8 cellular contexts compared by ENCODE assay signal in genomic region chr9:38393128-38393809, GRCh38. TPM values are rescaled to one million over a fixed set of nuclear protein-coding genes. Genes with fewer than 3 reads are reported as not detected.
DNase-seq lines count a peak whose midpoint lies in the region; ATAC-seq, FAIRE-seq and TF ChIP-seq lines count a peak whose summit lies in the region.

No MANE protein-coding gene starts in this region.

- FAIRE-seq in HepG2 (lab: Jason Lieb, UNC) (no peak), frontal cortex (lab: Jason Lieb, UNC) (no peak)

- TSS peak; percentile 46 for BruUV-seq in HepG2 (replicated peaks; lab: Mats Ljungman, UMichigan)

- TF ChIP-seq POLR2A in HepG2 (IDR thresholded peaks at IDR 0.05; ENCODE audit: insufficient read depth in 1 of 2, low read depth in 2 of 2, low read length in 2 of 2): peak in 1 of 2 experiments; percentile 37; a peak in 2 of 4 replicates
- no peak for TF ChIP-seq POLR2A in transverse colon (IDR thresholded peaks at IDR 0.05)

- TF ChIP-seq RAD21 in HepG2 (CRISPR knock-in tag; IDR thresholded peaks at IDR 0.05): no peak

- H3K4me2 ChIP-seq in HepG2 (ENCODE audit: low read depth, low read length): peak overlapping the region; percentile 93

- no peaks in the 10 kb centered on the region for H4K20me1 ChIP-seq in HepG2 (ENCODE audit: insufficient read depth, low read length)

- POLR2A ChIA-PET in CD8-positive, alpha-beta memory T cell (lab: Charles Lee): no interaction called here
- POLR2A ChIA-PET in HepG2 (lab: Yijun Ruan, JAX): interaction anchor here (0.7 to 3.1 kb wide), 7 partner anchors 11 to 485 kb away, joined by 3 to 16 read pairs (median 5); no protein-coding TSS in a partner anchor

- H3K27me3 ChIP-seq in CD8-positive, alpha-beta memory T cell (ENCODE audit: insufficient read depth, low read length, poor library complexity, severe bottlenecking): no peaks in the 10 kb centered on the region
- no peaks in the 10 kb centered on the region; a peak in 1 of 5 replicates for H3K27me3 ChIP-seq in HepG2 (ENCODE audit: control insufficient read depth in 1 of 2, insufficient read depth in 2 of 2, low read length in 2 of 2)
- no peaks in the 10 kb centered on the region for H3K27me3 ChIP-seq in transverse colon

- no peaks in the 10 kb centered on the region for H3K9me3 ChIP-seq in CD8-positive, alpha-beta memory T cell (ENCODE audit: low read length)
- H3K9me3 ChIP-seq in HepG2 (ENCODE audit: low read length) (no peaks in the 10 kb centered on the region), transverse colon (no peaks in the 10 kb centered on the region)

- no peak overlapping the region for H2AFZ ChIP-seq in HepG2 (ENCODE audit: low read length)

- no peaks in the 10 kb centered on the region for H3K36me3 ChIP-seq in CD8-positive, alpha-beta memory T cell (ENCODE audit: insufficient read depth, low read length)
- H3K36me3 ChIP-seq in HepG2 (replicated peaks in 1 of 2; ENCODE audit: control insufficient read depth in 1 of 2, insufficient read depth in 2 of 2, low read length in 2 of 2) (peaks cover 20 to 36% of the 10 kb centered on the region in 2 experiments), transverse colon (no peaks in the 10 kb centered on the region)

- peaks cover 0 to 9% (median 1%) of the 10 kb centered on the region in 5 donors for H3K9me3 Mint-ChIP-seq in CD8-positive, alpha-beta memory T cell
- no peaks in the 10 kb centered on the region for H3K9me3 Mint-ChIP-seq in HFFc6
- H3K9me3 Mint-ChIP-seq in activated T-helper 2 cell treated with anti-CD3 and anti-CD28 coated beads, Interferon-gamma antibody, Interleukin-2, Interleukin-4, amounts not matched to agents 10 μg/mL and 5 μg/mL and 100 μg/mL, durations not matched to agents 14 hours and 24 hours and 36 hours: no peaks in the 10 kb centered on the region

- in situ Hi-C loops in HepG2 (cut with HindIII; ENCODE audit: extremely low pct_ligation_motif_present, low pct_unique_long_range_greater_than_20kb) (no loop called here), transverse colon (cut with MboI; ENCODE audit: low pct_ligation_motif_present in 1 of 4, low pct_unique_long_range_greater_than_20kb in 1 of 4, low sequenced_read_pairs in 3 of 4) (no loop called here)

- ATAC-seq in HepG2 (no peak), GM18873 (IDR thresholded peaks at IDR 0.05; ENCODE audit: low FRiP score, unreplicated experiment) (no peak)

- WGBS in HepG2 (ENCODE audit: low lambda C conversion rate): 2% methylated on average over 6 of the region's 9 CpGs
- WGBS in transverse colon (ENCODE audit: low coverage in 1 of 2), 2 donors: 6% methylated on average over 8 of the region's 9 CpGs; no CpG with 5 or more reads in 1 of the 2 donors

- DNase-seq in CD8-positive, alpha-beta memory T cell: no peak
- DNase-seq in HFFc6: no peak
- no peak for DNase-seq in activated T-helper 2 cell treated with anti-CD3 and anti-CD28 coated beads, Interferon-gamma antibody, Interleukin-2, Interleukin-4, amounts not matched to agents 10 μg/mL and 5 μg/mL and 100 μg/mL, durations not matched to agents 14 hours and 24 hours and 36 hours (ENCODE audit: low spot score)
- DNase-seq in HepG2 (ENCODE audit: low spot score): no peak
- DNase-seq in transverse colon: no peak
- DNase-seq in frontal cortex (ENCODE audit: low spot score in 2 of 2): no peak
- no peak for DNase-seq in NCI-H2171 treated with DMSO at 0.1 percent for 48 hours (lab: John Stamatoyannopoulos, UW)

- peak overlapping the region; percentile 86 to 99 (median 95) for H3K4me3 Mint-ChIP-seq in CD8-positive, alpha-beta memory T cell
- H3K4me3 Mint-ChIP-seq in HFFc6: peak overlapping the region; percentile 98
- peak overlapping the region; percentile 96 for H3K4me3 Mint-ChIP-seq in activated T-helper 2 cell treated with anti-CD3 and anti-CD28 coated beads, Interferon-gamma antibody, Interleukin-2, Interleukin-4, amounts not matched to agents 10 μg/mL and 5 μg/mL and 100 μg/mL, durations not matched to agents 14 hours and 24 hours and 36 hours (ENCODE audit: low read depth)

- CTCF ChIA-PET in CD8-positive, alpha-beta memory T cell (lab: Charles Lee): interaction anchor here (1.0 to 1.2 kb wide), 2 partner anchors 305 to 480 kb away, joined by 3 to 4 read pairs; no protein-coding TSS in a partner anchor
- CTCF ChIA-PET in HepG2 (lab: Yijun Ruan, JAX; ENCODE audit: low intra/inter-chr PET ratio, low total read pairs): interaction anchor here (2.3 kb wide), 1 partner anchor 22 kb away, joined by 7 read pairs; no protein-coding TSS in a partner anchor

- peak overlapping the region; percentile 67 for H3K4me3 ChIP-seq in CD8-positive, alpha-beta memory T cell (ENCODE audit: low read length)
- H3K4me3 ChIP-seq in HepG2 (replicated peaks in 1 of 3; ENCODE audit: insufficient read depth in 1 of 3, low read depth in 2 of 3, low read length in 3 of 3) (peak overlapping the region; percentile 65 to 88 (median 77)), transverse colon (peak overlapping the region; percentile 46 to 94 (median 58))

- H3K79me2 ChIP-seq in HepG2 (ENCODE audit: insufficient read depth, low read length): peaks cover 46% of the 10 kb centered on the region

- H3K36me3 Mint-ChIP-seq in CD8-positive, alpha-beta memory T cell: peaks cover 14 to 31% (median 23%) of the 10 kb centered on the region in 3 donors
- peaks cover 27% of the 10 kb centered on the region for H3K36me3 Mint-ChIP-seq in HFFc6 (ENCODE audit: low read depth)
- peaks cover 27% of the 10 kb centered on the region for H3K36me3 Mint-ChIP-seq in activated T-helper 2 cell treated with anti-CD3 and anti-CD28 coated beads, Interferon-gamma antibody, Interleukin-2, Interleukin-4, amounts not matched to agents 10 μg/mL and 5 μg/mL and 100 μg/mL, durations not matched to agents 14 hours and 24 hours and 36 hours (ENCODE audit: low read depth)

- peak overlapping the region; percentile 89 for H3K9ac ChIP-seq in HepG2 (ENCODE audit: insufficient read depth, low read depth, low read length)

- H3K27ac Mint-ChIP-seq in CD8-positive, alpha-beta memory T cell: peak overlapping the region; percentile 12 to 98 (median 88)
- H3K27ac Mint-ChIP-seq in HFFc6: peak overlapping the region; percentile 90
- H3K27ac Mint-ChIP-seq in activated T-helper 2 cell treated with anti-CD3 and anti-CD28 coated beads, Interferon-gamma antibody, Interleukin-2, Interleukin-4, amounts not matched to agents 10 μg/mL and 5 μg/mL and 100 μg/mL, durations not matched to agents 14 hours and 24 hours and 36 hours: peak overlapping the region; percentile 90

- intact Hi-C loops in activated T-helper 2 cell treated with anti-CD3 and anti-CD28 coated beads, Interferon-gamma antibody, Interleukin-2, Interleukin-4, amounts not matched to agents 10 μg/mL and 5 μg/mL and 100 μg/mL, durations not matched to agents 14 hours and 24 hours and 36 hours (cut with micrococcal nuclease): loop anchor here (5.0 to 10.0 kb wide), 2 partner anchors 328 to 491 kb away; partner anchors contain the start of genes SHB and SLC25A51
- intact Hi-C loops in HepG2 (cut with micrococcal nuclease; ENCODE audit: unreplicated experiment) (loop anchor here (2.0 kb wide), 1 partner anchor 18 kb away; no protein-coding TSS in a partner anchor), transverse colon (cut with DNase I; ENCODE audit: low total_unique reads) (loop anchor here (10.0 kb wide), 1 partner anchor 318 kb away; no protein-coding TSS in a partner anchor)

- peaks cover 17% of the 10 kb centered on the region in 3 donors for H3K4me1 Mint-ChIP-seq in CD8-positive, alpha-beta memory T cell
- peaks cover 34% of the 10 kb centered on the region for H3K4me1 Mint-ChIP-seq in HFFc6 (ENCODE audit: low read depth)
- peaks cover 16% of the 10 kb centered on the region for H3K4me1 Mint-ChIP-seq in activated T-helper 2 cell treated with anti-CD3 and anti-CD28 coated beads, Interferon-gamma antibody, Interleukin-2, Interleukin-4, amounts not matched to agents 10 μg/mL and 5 μg/mL and 100 μg/mL, durations not matched to agents 14 hours and 24 hours and 36 hours (ENCODE audit: low read depth)

- peaks cover 0 to 6% of the 10 kb centered on the region in 2 donors for H3K27me3 Mint-ChIP-seq in CD8-positive, alpha-beta memory T cell
- no peaks in the 10 kb centered on the region; the same call in 1 of the 2 replicates for H3K27me3 Mint-ChIP-seq in HFFc6 (ENCODE audit: insufficient read depth)
- H3K27me3 Mint-ChIP-seq in activated T-helper 2 cell treated with anti-CD3 and anti-CD28 coated beads, Interferon-gamma antibody, Interleukin-2, Interleukin-4, amounts not matched to agents 10 μg/mL and 5 μg/mL and 100 μg/mL, durations not matched to agents 14 hours and 24 hours and 36 hours (ENCODE audit: low read depth): peaks cover 22% of the 10 kb centered on the region

- peak overlapping the region; percentile 79 for H3K27ac ChIP-seq in CD8-positive, alpha-beta memory T cell (ENCODE audit: low read depth, low read length)
- peak overlapping the region; percentile 79 for H3K27ac ChIP-seq in HepG2 (ENCODE audit: extremely low read length, insufficient read depth, low read length)
- peak overlapping the region; percentile 77 to 89 (median 86) for H3K27ac ChIP-seq in transverse colon

- H3K4me1 ChIP-seq in CD8-positive, alpha-beta memory T cell (ENCODE audit: insufficient read depth, low read length): peaks cover 7% of the 10 kb centered on the region
- H3K4me1 ChIP-seq in HepG2 (ENCODE audit: insufficient read depth, low read length): peaks cover 62% of the 10 kb centered on the region
- peaks cover 12 to 52% (median 18%) of the 10 kb centered on the region in 4 donors for H3K4me1 ChIP-seq in transverse colon

- TF ChIP-seq EP300 in HepG2 (IDR thresholded peaks at IDR 0.05; ENCODE audit: low read depth in 2 of 2, low read length in 2 of 2): no peak
- TF ChIP-seq EP300 in HepG2 (CRISPR knock-in tag; IDR thresholded peaks at IDR 0.05; ENCODE audit: borderline replicate concordance): no peak
- no peak for TF ChIP-seq EP300 in transverse colon (IDR thresholded peaks at IDR 0.05; ENCODE audit: low read depth)

- TF ChIP-seq CTCF in HFFc6 (IDR thresholded peaks at IDR 0.05) (no peak), HepG2 (CRISPR knock-in tag; IDR thresholded peaks at IDR 0.05) (no peak), transverse colon (IDR thresholded peaks at IDR 0.05) (no peak)

RNA-seq across cellular contexts. Expression of gene ALDH1B1, which starts 0.8 kb away (rescaled TPM):
- 10 to 100 TPM; 25.1 to 27.6 TPM for total RNA-seq in CD8-positive, alpha-beta memory T cell
- polyA plus RNA-seq in CD8-positive, alpha-beta memory T cell: 13.9 TPM
- 10 to 100 TPM; 34.5 to 42.0 (median 37.2) TPM for total RNA-seq in HFFc6 (2021; fragmentation: NEBNext Ultra II Directional; extraction: Animal tissue kit (Norgen Biotek cat#: 25700))
- 37.7 and 39.3 TPM in 2 replicates for total RNA-seq in activated T-helper 2 cell treated with anti-CD3 and anti-CD28 coated beads, Interferon-gamma antibody, Interleukin-2, Interleukin-4, amounts not matched to agents 10 μg/mL and 5 μg/mL and 100 μg/mL, durations not matched to agents 14 hours and 24 hours and 36 hours
- total RNA-seq in HepG2 (2016; rRNA removed; fragmentation: Illumina TruSeq; extraction: Trizol): 125 and 159 TPM in 2 replicates
- total RNA-seq in HepG2 (2016; cell fraction: cytosol; rRNA removed; fragmentation: Illumina TruSeq; extraction: Trizol; ENCODE audit: low read depth): 11.5 TPM in 2 replicates
- 126 and 146 TPM in 2 replicates for total RNA-seq in HepG2 (2016; cell fraction: insoluble cytoplasmic fraction; rRNA removed; fragmentation: Illumina TruSeq; extraction: Trizol)
- 48.8 and 50.7 TPM in 2 replicates for total RNA-seq in HepG2 (2016; cell fraction: membrane; rRNA removed; fragmentation: Illumina TruSeq; extraction: Trizol)
- 50.9 and 56.2 TPM in 2 replicates for total RNA-seq in HepG2 (2016; cell fraction: nucleus; rRNA removed; fragmentation: Illumina TruSeq; extraction: Trizol)
- 45.1 and 49.5 TPM in 2 replicates for polyA plus RNA-seq in HepG2 (2011; rRNA removed)
- polyA plus RNA-seq in HepG2 (2011; cell fraction: cytosol; rRNA removed): 39.2 and 42.4 TPM in 2 replicates
- polyA plus RNA-seq in HepG2 (2011; cell fraction: nucleus; rRNA removed): 15.7 and 19.6 TPM in 2 replicates
- 51.6 and 52.8 TPM in 2 replicates for polyA plus RNA-seq in HepG2 (2012)
- 7.5 and 7.7 TPM in 2 replicates for polyA plus RNA-seq in HepG2 (2016; cell fraction: cytosol; fragmentation: Illumina TruSeq; extraction: Trizol; ENCODE audit: low read depth)
- 131 and 144 TPM in 2 replicates for polyA plus RNA-seq in HepG2 (2016; cell fraction: insoluble cytoplasmic fraction; fragmentation: Illumina TruSeq; extraction: Trizol; ENCODE audit: low read depth)
- polyA plus RNA-seq in HepG2 (2016; cell fraction: membrane; fragmentation: Illumina TruSeq; extraction: Trizol; ENCODE audit: low read depth): 23.3 and 23.6 TPM in 2 replicates
- polyA plus RNA-seq in HepG2 (2016; cell fraction: nucleus; fragmentation: Illumina TruSeq; extraction: Trizol; ENCODE audit: insufficient read depth, low read depth): 57.5 and 58.3 TPM in 2 replicates
- polyA minus RNA-seq in HepG2 (2011; rRNA and poly(A)+ RNA removed; ENCODE audit: low replicate concordance): 58.5 and 119 TPM in 2 replicates
- polyA minus RNA-seq in HepG2 (2011; cell fraction: cytosol; rRNA and poly(A)+ RNA removed): 51.9 and 56.8 TPM in 2 replicates
- 20.2 and 23.6 TPM in 2 replicates for polyA minus RNA-seq in HepG2 (2011; cell fraction: nucleus; rRNA and poly(A)+ RNA removed)
- 10 to 100 TPM; 24.9 to 77.2 (median 27.3) TPM for total RNA-seq in transverse colon
- 11.0 TPM for total RNA-seq in frontal cortex

RNA-seq across cellular contexts. Expression of gene IGFBPL1, which starts 31.0 kb away (rescaled TPM):
- not detected for total RNA-seq in CD8-positive, alpha-beta memory T cell
- polyA plus RNA-seq in CD8-positive, alpha-beta memory T cell: not detected
- not detected for total RNA-seq in HFFc6 (2021; fragmentation: NEBNext Ultra II Directional; extraction: Animal tissue kit (Norgen Biotek cat#: 25700))
- 0.16 TPM in 1 of 2 replicates, not detected in the other for total RNA-seq in activated T-helper 2 cell treated with anti-CD3 and anti-CD28 coated beads, Interferon-gamma antibody, Interleukin-2, Interleukin-4, amounts not matched to agents 10 μg/mL and 5 μg/mL and 100 μg/mL, durations not matched to agents 14 hours and 24 hours and 36 hours
- total RNA-seq in HepG2 (2016; rRNA removed; fragmentation: Illumina TruSeq; extraction: Trizol) (0.24 and 0.44 TPM in 2 replicates), transverse colon (not detected), frontal cortex (42.0 TPM)
- not detected in 2 replicates for total RNA-seq in HepG2 (2016; cell fraction: cytosol; rRNA removed; fragmentation: Illumina TruSeq; extraction: Trizol; ENCODE audit: low read depth)
- total RNA-seq in HepG2 (2016; cell fraction: insoluble cytoplasmic fraction; rRNA removed; fragmentation: Illumina TruSeq; extraction: Trizol): 0.24 TPM in 1 of 2 replicates, not detected in the other
- not detected in 2 replicates for total RNA-seq in HepG2 (2016; cell fraction: membrane; rRNA removed; fragmentation: Illumina TruSeq; extraction: Trizol)
- not detected in 2 replicates for total RNA-seq in HepG2 (2016; cell fraction: nucleus; rRNA removed; fragmentation: Illumina TruSeq; extraction: Trizol)
- 0.07 TPM in 1 of 2 replicates, not detected in the other for polyA plus RNA-seq in HepG2 (2011; rRNA removed)
- polyA plus RNA-seq in HepG2 (2011; cell fraction: cytosol; rRNA removed): 0.12 TPM in 1 of 2 replicates, not detected in the other
- not detected in 2 replicates for polyA plus RNA-seq in HepG2 (2011; cell fraction: nucleus; rRNA removed)
- not detected in 2 replicates for polyA plus RNA-seq in HepG2 (2012)
- polyA plus RNA-seq in HepG2 (2016; cell fraction: cytosol; fragmentation: Illumina TruSeq; extraction: Trizol; ENCODE audit: low read depth): not detected in 2 replicates
- polyA plus RNA-seq in HepG2 (2016; cell fraction: insoluble cytoplasmic fraction; fragmentation: Illumina TruSeq; extraction: Trizol; ENCODE audit: low read depth): not detected in 2 replicates
- not detected in 2 replicates for polyA plus RNA-seq in HepG2 (2016; cell fraction: membrane; fragmentation: Illumina TruSeq; extraction: Trizol; ENCODE audit: low read depth)
- not detected in 2 replicates for polyA plus RNA-seq in HepG2 (2016; cell fraction: nucleus; fragmentation: Illumina TruSeq; extraction: Trizol; ENCODE audit: insufficient read depth, low read depth)
- polyA minus RNA-seq in HepG2 (2011; rRNA and poly(A)+ RNA removed; ENCODE audit: low replicate concordance): not detected in 2 replicates
- not detected in 2 replicates for polyA minus RNA-seq in HepG2 (2011; cell fraction: cytosol; rRNA and poly(A)+ RNA removed)
- polyA minus RNA-seq in HepG2 (2011; cell fraction: nucleus; rRNA and poly(A)+ RNA removed): not detected in 2 replicates

Comparison
In these comparisons a context has a peak if more than half of its experiments do, and no peak if none do; other contexts are left out.
1. RNA of gene IGFBPL1, which starts 31.0 kb away (total RNA-seq): 42.0 TPM in frontal cortex (single experiment); 0.24 to 0.44 TPM in HepG2, 0.16 TPM in activated T-helper 2 cell treated with anti-CD3 and anti-CD28 coated beads, Interferon-gamma antibody, Interleukin-2, Interleukin-4, amounts not matched to agents 10 μg/mL and 5 μg/mL and 100 μg/mL, durations not matched to agents 14 hours and 24 hours and 36 hours, not detected in transverse colon, not detected in CD8-positive, alpha-beta memory T cell and not detected in HFFc6; every median in the first group is over 10 times any median in the second.
2. Peak in every context shown above with its lines, with median percentiles within 50 percentile points of each other: H3K27ac ChIP-seq, H3K4me3 ChIP-seq, H3K27ac Mint-ChIP-seq and H3K4me3 Mint-ChIP-seq.